1 cellular context compared by ENCODE assay signal in the genomic region with DNA sequence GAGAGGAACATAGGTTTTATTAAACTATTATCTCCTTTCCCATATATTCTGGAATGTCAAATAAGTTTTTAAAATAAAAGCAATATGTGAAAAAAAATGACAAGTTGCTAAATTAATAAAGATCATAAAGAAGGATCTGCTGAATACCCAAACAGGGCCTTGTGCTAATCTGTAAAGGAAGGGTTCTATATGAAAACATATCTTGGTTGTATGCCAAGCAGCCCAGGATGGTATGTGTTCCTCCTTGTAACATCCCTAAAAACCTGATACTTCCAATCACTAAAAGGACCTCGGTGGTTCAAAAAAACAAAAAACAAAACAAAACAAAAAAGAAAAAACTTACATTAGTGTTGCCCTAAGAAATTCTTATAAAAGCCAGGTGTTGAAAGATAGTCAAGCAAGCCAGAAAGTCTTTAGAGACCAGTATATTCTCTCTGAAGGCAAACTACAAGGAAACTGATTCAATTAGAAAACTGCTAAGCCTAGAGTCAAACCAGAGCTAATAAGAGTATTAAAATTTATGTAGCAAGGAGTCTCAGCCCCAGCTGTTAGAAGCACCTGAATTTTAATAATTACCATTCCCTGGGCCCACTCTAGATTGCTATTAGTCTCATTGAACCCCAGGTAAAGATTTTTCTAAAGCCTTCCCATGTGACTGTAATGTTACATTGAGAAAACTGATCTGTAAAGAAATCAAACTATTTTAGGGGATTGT.
TF ChIP-seq lines count a peak whose summit lies in the region.

No MANE protein-coding gene starts in this region.

TF ChIP-seq in H1, 55 proteins besides CTCF, POLR2A, EP300 and RAD21 (continued from another document):
- TF ChIP-seq, protein P1, sequence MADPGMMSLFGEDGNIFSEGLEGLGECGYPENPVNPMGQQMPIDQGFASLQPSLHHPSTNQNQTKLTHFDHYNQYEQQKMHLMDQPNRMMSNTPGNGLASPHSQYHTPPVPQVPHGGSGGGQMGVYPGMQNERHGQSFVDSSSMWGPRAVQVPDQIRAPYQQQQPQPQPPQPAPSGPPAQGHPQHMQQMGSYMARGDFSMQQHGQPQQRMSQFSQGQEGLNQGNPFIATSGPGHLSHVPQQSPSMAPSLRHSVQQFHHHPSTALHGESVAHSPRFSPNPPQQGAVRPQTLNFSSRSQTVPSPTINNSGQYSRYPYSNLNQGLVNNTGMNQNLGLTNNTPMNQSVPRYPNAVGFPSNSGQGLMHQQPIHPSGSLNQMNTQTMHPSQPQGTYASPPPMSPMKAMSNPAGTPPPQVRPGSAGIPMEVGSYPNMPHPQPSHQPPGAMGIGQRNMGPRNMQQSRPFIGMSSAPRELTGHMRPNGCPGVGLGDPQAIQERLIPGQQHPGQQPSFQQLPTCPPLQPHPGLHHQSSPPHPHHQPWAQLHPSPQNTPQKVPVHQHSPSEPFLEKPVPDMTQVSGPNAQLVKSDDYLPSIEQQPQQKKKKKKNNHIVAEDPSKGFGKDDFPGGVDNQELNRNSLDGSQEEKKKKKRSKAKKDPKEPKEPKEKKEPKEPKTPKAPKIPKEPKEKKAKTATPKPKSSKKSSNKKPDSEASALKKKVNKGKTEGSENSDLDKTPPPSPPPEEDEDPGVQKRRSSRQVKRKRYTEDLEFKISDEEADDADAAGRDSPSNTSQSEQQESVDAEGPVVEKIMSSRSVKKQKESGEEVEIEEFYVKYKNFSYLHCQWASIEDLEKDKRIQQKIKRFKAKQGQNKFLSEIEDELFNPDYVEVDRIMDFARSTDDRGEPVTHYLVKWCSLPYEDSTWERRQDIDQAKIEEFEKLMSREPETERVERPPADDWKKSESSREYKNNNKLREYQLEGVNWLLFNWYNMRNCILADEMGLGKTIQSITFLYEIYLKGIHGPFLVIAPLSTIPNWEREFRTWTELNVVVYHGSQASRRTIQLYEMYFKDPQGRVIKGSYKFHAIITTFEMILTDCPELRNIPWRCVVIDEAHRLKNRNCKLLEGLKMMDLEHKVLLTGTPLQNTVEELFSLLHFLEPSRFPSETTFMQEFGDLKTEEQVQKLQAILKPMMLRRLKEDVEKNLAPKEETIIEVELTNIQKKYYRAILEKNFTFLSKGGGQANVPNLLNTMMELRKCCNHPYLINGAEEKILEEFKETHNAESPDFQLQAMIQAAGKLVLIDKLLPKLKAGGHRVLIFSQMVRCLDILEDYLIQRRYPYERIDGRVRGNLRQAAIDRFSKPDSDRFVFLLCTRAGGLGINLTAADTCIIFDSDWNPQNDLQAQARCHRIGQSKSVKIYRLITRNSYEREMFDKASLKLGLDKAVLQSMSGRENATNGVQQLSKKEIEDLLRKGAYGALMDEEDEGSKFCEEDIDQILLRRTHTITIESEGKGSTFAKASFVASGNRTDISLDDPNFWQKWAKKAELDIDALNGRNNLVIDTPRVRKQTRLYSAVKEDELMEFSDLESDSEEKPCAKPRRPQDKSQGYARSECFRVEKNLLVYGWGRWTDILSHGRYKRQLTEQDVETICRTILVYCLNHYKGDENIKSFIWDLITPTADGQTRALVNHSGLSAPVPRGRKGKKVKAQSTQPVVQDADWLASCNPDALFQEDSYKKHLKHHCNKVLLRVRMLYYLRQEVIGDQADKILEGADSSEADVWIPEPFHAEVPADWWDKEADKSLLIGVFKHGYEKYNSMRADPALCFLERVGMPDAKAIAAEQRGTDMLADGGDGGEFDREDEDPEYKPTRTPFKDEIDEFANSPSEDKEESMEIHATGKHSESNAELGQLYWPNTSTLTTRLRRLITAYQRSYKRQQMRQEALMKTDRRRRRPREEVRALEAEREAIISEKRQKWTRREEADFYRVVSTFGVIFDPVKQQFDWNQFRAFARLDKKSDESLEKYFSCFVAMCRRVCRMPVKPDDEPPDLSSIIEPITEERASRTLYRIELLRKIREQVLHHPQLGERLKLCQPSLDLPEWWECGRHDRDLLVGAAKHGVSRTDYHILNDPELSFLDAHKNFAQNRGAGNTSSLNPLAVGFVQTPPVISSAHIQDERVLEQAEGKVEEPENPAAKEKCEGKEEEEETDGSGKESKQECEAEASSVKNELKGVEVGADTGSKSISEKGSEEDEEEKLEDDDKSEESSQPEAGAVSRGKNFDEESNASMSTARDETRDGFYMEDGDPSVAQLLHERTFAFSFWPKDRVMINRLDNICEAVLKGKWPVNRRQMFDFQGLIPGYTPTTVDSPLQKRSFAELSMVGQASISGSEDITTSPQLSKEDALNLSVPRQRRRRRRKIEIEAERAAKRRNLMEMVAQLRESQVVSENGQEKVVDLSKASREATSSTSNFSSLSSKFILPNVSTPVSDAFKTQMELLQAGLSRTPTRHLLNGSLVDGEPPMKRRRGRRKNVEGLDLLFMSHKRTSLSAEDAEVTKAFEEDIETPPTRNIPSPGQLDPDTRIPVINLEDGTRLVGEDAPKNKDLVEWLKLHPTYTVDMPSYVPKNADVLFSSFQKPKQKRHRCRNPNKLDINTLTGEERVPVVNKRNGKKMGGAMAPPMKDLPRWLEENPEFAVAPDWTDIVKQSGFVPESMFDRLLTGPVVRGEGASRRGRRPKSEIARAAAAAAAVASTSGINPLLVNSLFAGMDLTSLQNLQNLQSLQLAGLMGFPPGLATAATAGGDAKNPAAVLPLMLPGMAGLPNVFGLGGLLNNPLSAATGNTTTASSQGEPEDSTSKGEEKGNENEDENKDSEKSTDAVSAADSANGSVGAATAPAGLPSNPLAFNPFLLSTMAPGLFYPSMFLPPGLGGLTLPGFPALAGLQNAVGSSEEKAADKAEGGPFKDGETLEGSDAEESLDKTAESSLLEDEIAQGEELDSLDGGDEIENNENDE (IDR thresholded peaks at IDR 0.05; ENCODE audit: insufficient replicate concordance, low read length): no peak
- TF ChIP-seq SP2 (IDR thresholded peaks at IDR 0.05; ENCODE audit: low read length) (no peak), TCF12 (IDR thresholded peaks at IDR 0.05; ENCODE audit: low read depth, low read length) (no peak), SIRT6 (IDR thresholded peaks at IDR 0.05; ENCODE audit: low read length) (no peak)
TF ChIP-seq in H1: peak in this region for 0.
